ENCODE assay signal across 10 cellular contexts in the genomic region with DNA sequence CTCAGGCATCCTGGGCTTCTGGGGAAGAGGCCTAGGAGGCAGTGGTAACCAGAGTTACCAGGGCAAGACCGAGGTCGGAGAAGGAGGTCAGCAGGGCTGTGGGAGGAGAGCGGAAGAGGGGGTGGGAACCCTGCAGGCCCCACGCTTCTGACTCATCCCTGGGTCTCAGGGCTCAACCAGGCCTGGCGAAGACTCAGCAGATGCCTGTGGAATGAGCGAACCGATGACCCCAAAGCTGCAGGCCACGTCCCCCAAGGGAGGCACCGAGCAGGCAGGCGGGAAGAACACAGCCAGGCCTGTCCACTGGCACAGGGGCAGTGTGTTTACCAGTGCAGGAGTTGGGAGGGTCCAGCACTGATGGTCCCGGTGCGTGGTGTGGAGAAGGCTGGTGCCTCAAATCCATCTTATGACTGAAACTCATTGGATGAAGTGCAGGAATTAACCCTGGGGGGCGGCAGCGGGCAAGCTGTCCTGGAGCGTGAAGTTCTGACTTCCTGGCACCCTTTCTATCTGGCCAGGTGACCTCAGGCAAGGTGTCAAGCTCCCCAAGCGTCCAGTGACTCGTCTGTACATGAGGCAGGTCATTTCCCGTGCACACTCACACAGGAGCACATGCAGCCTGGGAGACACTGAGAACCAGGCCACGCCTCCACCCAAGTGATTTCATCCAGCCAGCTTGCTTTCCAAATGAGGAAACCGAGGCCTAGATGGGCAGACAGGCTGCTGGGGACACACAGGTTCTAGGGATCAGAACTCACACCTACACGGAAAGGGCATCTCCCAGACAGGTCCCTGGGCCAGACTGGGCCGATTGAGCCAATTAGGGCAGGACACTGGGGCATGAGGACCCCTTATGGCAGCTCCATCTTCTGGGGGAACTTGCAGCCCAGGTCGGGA.
DNase-seq lines count a peak whose midpoint lies in the region; ATAC-seq, FAIRE-seq and TF ChIP-seq lines count a peak whose summit lies in the region.
"Had no signal": no experiment of that assay in that cellular context is flagged by ENCODE, and none has a peak within 500 bp of the region (broad histone marks: within the 10 kb centered on the region; RNA-seq: fewer than 3 reads in every experiment).

No MANE protein-coding gene starts in this region.

- peak; percentile 100 for DNase-seq in H54 (ENCODE audit: insufficient read length, low spot score)
- peak; percentile 74 for DNase-seq in chondrocyte (ENCODE audit: low spot score)
- DNase-seq in left lung: peak; percentile 72 to 73
- no peak for DNase-seq in spleen
- DNase-seq in NCI-H128 (lab: John Stamatoyannopoulos, UW; ENCODE audit: unreplicated experiment): no peak
- DNase-seq: endodermal cell, small intestine had no signal

- intact Hi-C loops in left lung (cut with DNase I) (no loop called here), spleen (cut with DNase I; ENCODE audit: low total_unique reads) (no loop called here)

- WGBS in spleen, 5 donors: 79 to 91% (median 84%) methylated on average over 21 to 23 of the region's 23 CpGs

- H3K27ac ChIP-seq in left lung (peak overlapping the region; percentile 60 to 80), spleen (peak overlapping the region in 7 of 8 donors; percentile 47 to 73 (median 67))

- TF ChIP-seq CTCF in chondrocyte (IDR thresholded peaks at IDR 0.05) (no peak), left lung (IDR thresholded peaks at IDR 0.05) (no peak), spleen (IDR thresholded peaks at IDR 0.05 in 8 of 11, conservative IDR thresholded peaks at IDR 0.05 in 3 of 11) (no peak)

- H3K4me3 ChIP-seq in left lung (no peak overlapping the region), spleen (no peak overlapping the region)

- peaks cover 0 to 16% of the 10 kb centered on the region in 2 donors for H3K27me3 ChIP-seq in left lung
- H3K27me3 ChIP-seq in spleen (replicated peaks in 1 of 7): no peaks in the 10 kb centered on the region

- H3K36me3 ChIP-seq in left lung (peaks cover 0 to 8% of the 10 kb centered on the region in 2 donors), spleen (peaks cover 0 to 17% (median 0%) of the 10 kb centered on the region in 6 donors)

- no peaks in the 10 kb centered on the region for H3K36me3 Mint-ChIP-seq in chondrocyte (ENCODE audit: low read depth)

- peak overlapping the region; percentile 91 for H3K27ac Mint-ChIP-seq in chondrocyte (ENCODE audit: unreplicated experiment)
- H3K27ac Mint-ChIP-seq: endodermal cell had no signal

- H3K4me1 ChIP-seq in left lung (peaks cover 0 to 14% of the 10 kb centered on the region in 2 donors), spleen (peaks cover 0 to 72% (median 31%) of the 10 kb centered on the region in 6 donors)

- H3K4me1 Mint-ChIP-seq in chondrocyte (ENCODE audit: low read depth): peaks cover 49% of the 10 kb centered on the region
- H3K4me1 Mint-ChIP-seq: endodermal cell had no signal

- no peaks in the 10 kb centered on the region for H3K27me3 Mint-ChIP-seq in chondrocyte (ENCODE audit: low read depth)

- no peaks in the 10 kb centered on the region for H3K9me3 ChIP-seq in left lung
- no peaks in the 10 kb centered on the region for H3K9me3 ChIP-seq in spleen

- TF ChIP-seq POLR2A in H54 (IDR thresholded peaks at IDR 0.05; ENCODE audit: low read depth, low read length) (peak; percentile 44; the same call in 1 of the 2 replicates), spleen (IDR thresholded peaks at IDR 0.05) (no peak)

- ATAC-seq in left lung (peak; percentile 74), HG02763 (IDR thresholded peaks at IDR 0.05; ENCODE audit: unreplicated experiment) (no peak), HG03025 (IDR thresholded peaks at IDR 0.05; ENCODE audit: low FRiP score, unreplicated experiment) (no peak), HG02588 (IDR thresholded peaks at IDR 0.05; ENCODE audit: unreplicated experiment) (no peak)

- no peak for FAIRE-seq in H54 (lab: Jason Lieb, UNC)
- FAIRE-seq: small intestine had no signal

- H3K9me3 Mint-ChIP-seq in chondrocyte (ENCODE audit: low read depth): no peaks in the 10 kb centered on the region
- H3K9me3 Mint-ChIP-seq: endodermal cell had no signal

- H3K4me3 Mint-ChIP-seq in chondrocyte (ENCODE audit: unreplicated experiment): no peak overlapping the region
- H3K4me3 Mint-ChIP-seq: endodermal cell had no signal

Comparison
In these comparisons a context has a peak if more than half of its experiments do, and no peak if none do; other contexts are left out.
1. DNase-seq: peak in H54 (single experiment), chondrocyte (single experiment) and left lung (2 of 2); none in spleen (single experiment) and NCI-H128 (single experiment).